Comparison of ENCODE assay signal across 1 cellular context in genomic region chr15:52379395-52380111, GRCh38.
TF ChIP-seq lines count a peak whose summit lies in the region.

No MANE protein-coding gene starts in this region.

TF ChIP-seq in GM12878, 131 proteins besides CTCF, POLR2A, EP300 and RAD21 (continued from another document):
- peak; percentile 97 for TF ChIP-seq PKNOX1 (IDR thresholded peaks at IDR 0.05)
- TF ChIP-seq NBN (IDR thresholded peaks at IDR 0.05), result peak; percentile 44; the same call in 1 of the 2 replicates
- peak; percentile 20 to 55; a peak in 2 of 4 replicates for TF ChIP-seq BHLHE40 (IDR thresholded peaks at IDR 0.05; ENCODE audit: borderline replicate concordance in 1 of 2, low read depth in 2 of 2, low read length in 1 of 2)
- 0 out of 2 replicates have a peak, but pooled peaks have one; percentile 26 for TF ChIP-seq SMAD5 (IDR thresholded peaks at IDR 0.05; ENCODE audit: low read depth)
- TF ChIP-seq EGR1 (IDR thresholded peaks at IDR 0.05; ENCODE audit: borderline replicate concordance in 1 of 2, low read depth in 2 of 2, low read length in 2 of 2), result no peak
- no peak for TF ChIP-seq MEF2A (IDR thresholded peaks at IDR 0.05; ENCODE audit: insufficient read depth, low read depth, low read length)
- TF ChIP-seq SREBF2 (IDR thresholded peaks at IDR 0.05; ENCODE audit: low read length), result no peak
- peak; percentile 37 for TF ChIP-seq E2F8 (IDR thresholded peaks at IDR 0.05; ENCODE audit: low read depth, partially characterized antibody)
- TF ChIP-seq IRF4 (IDR thresholded peaks at IDR 0.05; ENCODE audit: low read depth, low read length), result peak; percentile 74
- TF ChIP-seq MTA2 (IDR thresholded peaks at IDR 0.05; ENCODE audit: low read depth), result peak; percentile 57
- no peak for TF ChIP-seq CBFB (IDR thresholded peaks at IDR 0.05; ENCODE audit: low read depth)
- peak; percentile 59; the same call in 1 of the 2 replicates for TF ChIP-seq CREM (IDR thresholded peaks at IDR 0.05; ENCODE audit: low read depth)
- no peak for TF ChIP-seq YBX1 (IDR thresholded peaks at IDR 0.05)
- TF ChIP-seq EZH2 (IDR thresholded peaks at IDR 0.05; ENCODE audit: borderline replicate concordance, control insufficient read depth, low read depth, low read length), result no peak
- TF ChIP-seq ZNF24 (IDR thresholded peaks at IDR 0.05), result peak; percentile 29; the same call in 1 of the 2 replicates
- TF ChIP-seq POLR2AphosphoS5 (IDR thresholded peaks at IDR 0.05; ENCODE audit: low read length), result peak; percentile 80
- peak; percentile 60; the same call in 1 of the 2 replicates for TF ChIP-seq ASH2L (IDR thresholded peaks at IDR 0.05; ENCODE audit: borderline replicate concordance, low read depth)
- no peak for TF ChIP-seq NR2C1 (IDR thresholded peaks at IDR 0.05)
- TF ChIP-seq RELA (IDR thresholded peaks at IDR 0.05; ENCODE audit: borderline replicate concordance, partially characterized antibody), result peak; percentile 93
- TF ChIP-seq TARDBP (IDR thresholded peaks at IDR 0.05; ENCODE audit: borderline replicate concordance), result no peak
- TF ChIP-seq STAT1 (conservative IDR thresholded peaks at IDR 0.05), result no peak
- TF ChIP-seq CEBPZ (IDR thresholded peaks at IDR 0.05; ENCODE audit: low read depth, low read length), result no peak
- no peak for TF ChIP-seq ZBED1 (IDR thresholded peaks at IDR 0.05; ENCODE audit: borderline replicate concordance)
- TF ChIP-seq IKZF1 (conservative IDR thresholded peaks at IDR 0.05), result peak; percentile 70
- no peak for TF ChIP-seq BCLAF1 (IDR thresholded peaks at IDR 0.05)
- TF ChIP-seq PAX5 (IDR thresholded peaks at IDR 0.05; ENCODE audit: borderline replicate concordance, low read depth, low read length), result peak; percentile 75; the same call in 1 of the 2 replicates
